ENCODE assay signal across 9 cellular contexts in genomic region chr18:22977847-22978701, GRCh38. TPM values are rescaled to one million over a fixed set of nuclear protein-coding genes. Genes with fewer than 3 reads are reported as not detected.
DNase-seq lines count a peak whose midpoint lies in the region; ATAC-seq, FAIRE-seq and TF ChIP-seq lines count a peak whose summit lies in the region.
"Had no signal": no experiment of that assay in that cellular context is flagged by ENCODE, and none has a peak within 500 bp of the region (broad histone marks: within the 10 kb centered on the region; RNA-seq: fewer than 3 reads in every experiment).

No MANE protein-coding gene starts in this region.

- no peaks in the 10 kb centered on the region for H3K36me3 Mint-ChIP-seq in CD8-positive, alpha-beta T cell

- intact Hi-C loops in tibial artery (cut with DNase I; ENCODE audit: low total_unique reads), result no loop called here
- intact Hi-C loops in CD8-positive, alpha-beta T cell (cut with DNase I, micrococcal nuclease), result no loop called here

- H2AFZ ChIP-seq in osteoblast (ENCODE audit: low read length), result peak overlapping the region; percentile 82

- H3K27ac ChIP-seq in osteoblast (ENCODE audit: low read depth, low read length), result peak overlapping the region; percentile 95
- no peak overlapping the region for H3K27ac ChIP-seq in tibial artery
- no peak overlapping the region for H3K27ac ChIP-seq in CD8-positive, alpha-beta T cell (ENCODE audit: low read depth, low read length)

- POLR2A ChIA-PET in CD8-positive, alpha-beta T cell (lab: Charles Lee), result no interaction called here

- H3K9me3 ChIP-seq in osteoblast (ENCODE audit: low read depth, low read length) (no peaks in the 10 kb centered on the region), tibial artery (no peaks in the 10 kb centered on the region)
- H3K9me3 ChIP-seq in CD8-positive, alpha-beta T cell (ENCODE audit: low read length), result no peaks in the 10 kb centered on the region

- H3K27ac Mint-ChIP-seq in CD8-positive, alpha-beta T cell, result no peak overlapping the region
- H3K27ac Mint-ChIP-seq: activated naive CD8-positive, alpha-beta T cell treated with anti-CD3 and anti-CD28 coated beads, Interleukin-2, amount 10 ng/mL, durations not matched to agents 7 days and 5 days had no signal

- no peaks in the 10 kb centered on the region for H4K20me1 ChIP-seq in osteoblast (ENCODE audit: insufficient read depth, low read length)

- H3K4me2 ChIP-seq in osteoblast (ENCODE audit: insufficient read depth, low read length), result peak overlapping the region; percentile 83

- ATAC-seq in CD8-positive, alpha-beta T cell, result no peak

- TF ChIP-seq POLR2A in GM12892 (IDR thresholded peaks at IDR 0.05; ENCODE audit: low read depth, low read length), result no peak

- H3K9me3 Mint-ChIP-seq in CD8-positive, alpha-beta T cell, result no peaks in the 10 kb centered on the region
- H3K9me3 Mint-ChIP-seq: activated naive CD8-positive, alpha-beta T cell treated with anti-CD3 and anti-CD28 coated beads, Interleukin-2, amount 10 ng/mL, durations not matched to agents 7 days and 5 days had no signal

- peak; percentile 60 for FAIRE-seq in GM12892 (lab: Jason Lieb, UNC)

- no peaks in the 10 kb centered on the region for H3K27me3 ChIP-seq in osteoblast (ENCODE audit: insufficient read depth, low read length)
- no peaks in the 10 kb centered on the region for H3K27me3 ChIP-seq in tibial artery
- H3K27me3 ChIP-seq in CD8-positive, alpha-beta T cell (ENCODE audit: insufficient read depth, low read length), result no peaks in the 10 kb centered on the region

- peaks cover 5% of the 10 kb centered on the region for H3K36me3 ChIP-seq in osteoblast (ENCODE audit: insufficient read depth, low read length)
- peaks cover 0 to 6% (median 0%) of the 10 kb centered on the region in 3 donors for H3K36me3 ChIP-seq in tibial artery
- H3K36me3 ChIP-seq in CD8-positive, alpha-beta T cell (ENCODE audit: insufficient read depth, low read length), result no peaks in the 10 kb centered on the region

- DNase-seq in GM12892 (ENCODE audit: insufficient read length) (no peak), LHCN-M2 (ENCODE audit: low read depth) (peak; percentile 77), dedifferentiated amniotic fluid mesenchymal stem cell (ENCODE audit: extremely low spot score) (peak; percentile 49), osteoblast (ENCODE audit: insufficient read length, low spot score, missing footprints) (peak; percentile 86), tibial artery (no peak), NOMO-1 treated with DMSO at 0.1 percent for 48 hours (lab: John Stamatoyannopoulos, UW; ENCODE audit: unreplicated experiment) (no peak), RPMI8226 (no peak)
- DNase-seq in CD8-positive, alpha-beta T cell, result no peak
- DNase-seq: activated naive CD8-positive, alpha-beta T cell treated with anti-CD3 and anti-CD28 coated beads, Interleukin-2, amount 10 ng/mL, durations not matched to agents 7 days and 5 days had no signal

- CTCF ChIA-PET in CD8-positive, alpha-beta T cell (lab: Charles Lee), result interaction anchor here (0.8 to 3.4 kb wide), 7 partner anchors 9 to 180 kb away, joined by 3 to 17 read pairs (median 3); no protein-coding TSS in a partner anchor

- H3K4me3 Mint-ChIP-seq in CD8-positive, alpha-beta T cell, result no peak overlapping the region
- H3K4me3 Mint-ChIP-seq: activated naive CD8-positive, alpha-beta T cell treated with anti-CD3 and anti-CD28 coated beads, Interleukin-2, amount 10 ng/mL, durations not matched to agents 7 days and 5 days had no signal

- TF ChIP-seq CTCF in osteoblast (IDR thresholded peaks at IDR 0.05; ENCODE audit: extremely low read depth, low read depth, low read length) (no peak), tibial artery (IDR thresholded peaks at IDR 0.05) (no peak)
- TF ChIP-seq CTCF in CD8-positive, alpha-beta T cell (IDR thresholded peaks at IDR 0.05), result no peak

- H3K4me3 ChIP-seq in osteoblast (ENCODE audit: insufficient read depth, low read length) (peak overlapping the region; percentile 59), tibial artery (no peak overlapping the region)
- no peak overlapping the region for H3K4me3 ChIP-seq in CD8-positive, alpha-beta T cell (ENCODE audit: low read depth, low read length)

- no peaks in the 10 kb centered on the region for H3K27me3 Mint-ChIP-seq in CD8-positive, alpha-beta T cell (ENCODE audit: low read depth)
- H3K27me3 Mint-ChIP-seq: activated naive CD8-positive, alpha-beta T cell treated with anti-CD3 and anti-CD28 coated beads, Interleukin-2, amount 10 ng/mL, durations not matched to agents 7 days and 5 days had no signal

- H3K4me1 ChIP-seq in osteoblast (ENCODE audit: insufficient read depth, low read length) (peaks cover 11% of the 10 kb centered on the region), tibial artery (no peaks in the 10 kb centered on the region)
- no peaks in the 10 kb centered on the region for H3K4me1 ChIP-seq in CD8-positive, alpha-beta T cell (ENCODE audit: insufficient read depth, low read length)

- H3K79me2 ChIP-seq in osteoblast (ENCODE audit: insufficient read depth, low read length), result no peaks in the 10 kb centered on the region

- no peaks in the 10 kb centered on the region for H3K4me1 Mint-ChIP-seq in CD8-positive, alpha-beta T cell (ENCODE audit: low read depth)

RNA-seq across cellular contexts. Expression of gene RBBP8, which starts 44.9 kb away (rescaled TPM):
- polyA plus RNA-seq in GM12892 (2012; ENCODE audit: missing spikeins), result 43.9 TPM
- total RNA-seq in LHCN-M2 (2014; rRNA removed) (49.6 and 63.9 TPM in 2 replicates), osteoblast (40.2 and 48.9 TPM in 2 replicates)
- 8.3 TPM for polyA plus RNA-seq in LHCN-M2 (2012)
- total RNA-seq in CD8-positive, alpha-beta T cell, result 1 to 10 TPM; 4.0 to 5.1 TPM

Comparison
In these comparisons a context has a peak if more than half of its experiments do, and no peak if none do; other contexts are left out.
1. DNase-seq: peak in LHCN-M2 (single experiment), dedifferentiated amniotic fluid mesenchymal stem cell (single experiment) and osteoblast (single experiment); none in GM12892 (single experiment), tibial artery (0 of 2), NOMO-1 treated with DMSO at 0.1 percent for 48 hours (single experiment), CD8-positive, alpha-beta T cell (0 of 7) and RPMI8226 (single experiment).